In the genomic region with DNA sequence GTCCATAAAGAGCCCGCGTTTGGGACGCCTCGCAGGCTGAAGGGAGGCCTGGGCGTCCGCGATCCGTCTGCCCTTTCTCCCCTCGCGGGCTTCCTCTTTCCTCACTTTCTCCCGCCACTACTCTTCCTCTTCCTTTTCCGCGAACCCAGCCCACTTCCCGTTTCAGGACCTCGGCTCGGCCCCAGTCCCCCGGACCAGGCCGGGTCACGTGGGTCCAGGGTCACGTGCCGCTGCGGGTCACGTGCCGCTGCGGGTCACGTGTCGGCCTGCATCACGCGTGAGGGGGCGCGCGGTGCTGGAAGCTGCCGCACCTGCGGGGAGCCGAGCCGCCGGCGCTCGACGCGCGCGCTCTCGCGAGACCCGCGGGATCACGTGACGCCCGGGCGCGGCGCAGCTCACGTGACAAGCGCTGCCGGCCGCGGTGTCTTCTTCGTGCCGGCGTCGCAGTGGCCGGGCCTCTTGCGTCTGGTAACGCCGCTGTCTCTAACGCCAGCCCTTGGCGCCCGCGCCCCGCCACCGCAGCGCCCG, we compare ENCODE assay signal across 1 cellular context.
TF ChIP-seq lines count a peak whose summit lies in the region.

A gene with protein sequence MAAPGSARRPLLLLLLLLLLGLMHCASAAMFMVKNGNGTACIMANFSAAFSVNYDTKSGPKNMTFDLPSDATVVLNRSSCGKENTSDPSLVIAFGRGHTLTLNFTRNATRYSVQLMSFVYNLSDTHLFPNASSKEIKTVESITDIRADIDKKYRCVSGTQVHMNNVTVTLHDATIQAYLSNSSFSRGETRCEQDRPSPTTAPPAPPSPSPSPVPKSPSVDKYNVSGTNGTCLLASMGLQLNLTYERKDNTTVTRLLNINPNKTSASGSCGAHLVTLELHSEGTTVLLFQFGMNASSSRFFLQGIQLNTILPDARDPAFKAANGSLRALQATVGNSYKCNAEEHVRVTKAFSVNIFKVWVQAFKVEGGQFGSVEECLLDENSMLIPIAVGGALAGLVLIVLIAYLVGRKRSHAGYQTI (plus strand): TSS at position 398 of the 528 bp plus-strand sequence. CDS start 196 bp downstream, outside the sequence.

TF ChIP-seq in WTC11, 78 proteins besides CTCF, POLR2A, EP300 and RAD21 (continued from another document):
- TF ChIP-seq, protein P1, sequence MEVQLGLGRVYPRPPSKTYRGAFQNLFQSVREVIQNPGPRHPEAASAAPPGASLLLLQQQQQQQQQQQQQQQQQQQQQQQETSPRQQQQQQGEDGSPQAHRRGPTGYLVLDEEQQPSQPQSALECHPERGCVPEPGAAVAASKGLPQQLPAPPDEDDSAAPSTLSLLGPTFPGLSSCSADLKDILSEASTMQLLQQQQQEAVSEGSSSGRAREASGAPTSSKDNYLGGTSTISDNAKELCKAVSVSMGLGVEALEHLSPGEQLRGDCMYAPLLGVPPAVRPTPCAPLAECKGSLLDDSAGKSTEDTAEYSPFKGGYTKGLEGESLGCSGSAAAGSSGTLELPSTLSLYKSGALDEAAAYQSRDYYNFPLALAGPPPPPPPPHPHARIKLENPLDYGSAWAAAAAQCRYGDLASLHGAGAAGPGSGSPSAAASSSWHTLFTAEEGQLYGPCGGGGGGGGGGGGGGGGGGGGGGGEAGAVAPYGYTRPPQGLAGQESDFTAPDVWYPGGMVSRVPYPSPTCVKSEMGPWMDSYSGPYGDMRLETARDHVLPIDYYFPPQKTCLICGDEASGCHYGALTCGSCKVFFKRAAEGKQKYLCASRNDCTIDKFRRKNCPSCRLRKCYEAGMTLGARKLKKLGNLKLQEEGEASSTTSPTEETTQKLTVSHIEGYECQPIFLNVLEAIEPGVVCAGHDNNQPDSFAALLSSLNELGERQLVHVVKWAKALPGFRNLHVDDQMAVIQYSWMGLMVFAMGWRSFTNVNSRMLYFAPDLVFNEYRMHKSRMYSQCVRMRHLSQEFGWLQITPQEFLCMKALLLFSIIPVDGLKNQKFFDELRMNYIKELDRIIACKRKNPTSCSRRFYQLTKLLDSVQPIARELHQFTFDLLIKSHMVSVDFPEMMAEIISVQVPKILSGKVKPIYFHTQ (CRISPR knock-in tag; IDR thresholded peaks at IDR 0.05): no peak
- TF ChIP-seq, protein P2, sequence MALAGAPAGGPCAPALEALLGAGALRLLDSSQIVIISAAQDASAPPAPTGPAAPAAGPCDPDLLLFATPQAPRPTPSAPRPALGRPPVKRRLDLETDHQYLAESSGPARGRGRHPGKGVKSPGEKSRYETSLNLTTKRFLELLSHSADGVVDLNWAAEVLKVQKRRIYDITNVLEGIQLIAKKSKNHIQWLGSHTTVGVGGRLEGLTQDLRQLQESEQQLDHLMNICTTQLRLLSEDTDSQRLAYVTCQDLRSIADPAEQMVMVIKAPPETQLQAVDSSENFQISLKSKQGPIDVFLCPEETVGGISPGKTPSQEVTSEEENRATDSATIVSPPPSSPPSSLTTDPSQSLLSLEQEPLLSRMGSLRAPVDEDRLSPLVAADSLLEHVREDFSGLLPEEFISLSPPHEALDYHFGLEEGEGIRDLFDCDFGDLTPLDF (CRISPR knock-in tag; IDR thresholded peaks at IDR 0.05): peak; percentile 93
- TF ChIP-seq NR3C1 (CRISPR knock-in tag; conservative IDR thresholded peaks at IDR 0.05; ENCODE audit: low read depth) (peak; percentile 88; the same call in 1 of the 2 replicates), ZNF671 (CRISPR knock-in tag; IDR thresholded peaks at IDR 0.05) (no peak), PRRX2 (CRISPR knock-in tag; IDR thresholded peaks at IDR 0.05) (no peak), TEAD4 (CRISPR knock-in tag; IDR thresholded peaks at IDR 0.05) (peak; percentile 97), ZNF263 (CRISPR knock-in tag; IDR thresholded peaks at IDR 0.05; ENCODE audit: low read depth) (no peak; the same call in 1 of the 2 replicates)
